In genomic region chr6:7140631-7141366, GRCh38 we compare ENCODE assay signal across 8 cellular contexts. TPM values are rescaled to one million over a fixed set of nuclear protein-coding genes. Genes with fewer than 3 reads are reported as not detected.
A peak's percentile ranks its signal among the peaks of the same experiment; 100 is the strongest.
DNase-seq lines count a peak whose midpoint lies in the region; ATAC-seq and TF ChIP-seq lines count a peak whose summit lies in the region.

No MANE protein-coding gene starts in this region.

- no peaks in the 10 kb centered on the region for H3K36me3 ChIP-seq in colonic mucosa

- H3K9me3 ChIP-seq in colonic mucosa, result no peaks in the 10 kb centered on the region

- peaks cover 23% of the 10 kb centered on the region for H3K4me1 ChIP-seq in colonic mucosa

- peak overlapping the region; percentile 92 to 94 for H3K9ac ChIP-seq in colonic mucosa (ENCODE audit: low read depth in 2 of 2, low read length in 2 of 2)

- no peaks in the 10 kb centered on the region for H3K27me3 ChIP-seq in colonic mucosa

- ATAC-seq in GM18517 (IDR thresholded peaks at IDR 0.05; ENCODE audit: unreplicated experiment) (peak; percentile 43), HG02981 (IDR thresholded peaks at IDR 0.05; ENCODE audit: unreplicated experiment) (peak; percentile 54), left colon (peak; percentile 76)

- H3K4me3 ChIP-seq in colonic mucosa, result peak overlapping the region; percentile 63

- intact Hi-C loops in colonic mucosa (cut with DNase I), result no loop called here
- intact Hi-C loops in left colon (cut with DNase I, micrococcal nuclease), result no loop called here

- H3K27ac ChIP-seq in colonic mucosa, result peak overlapping the region; percentile 92

- DNase-seq in 8988T (peak; percentile 92), NCI-H2196 treated with DMSO at 0.1 percent for 48 hours (lab: John Stamatoyannopoulos, UW; ENCODE audit: unreplicated experiment) (peak; percentile 75), colonic mucosa (peak; percentile 91), left colon (peak; percentile 88 to 92)
- DNase-seq in activated CD4-positive, alpha-beta T cell treated with anti-CD3 and anti-CD28 coated beads for 48 hours, result peak; percentile 86
- DNase-seq in stimulated activated CD4-positive, alpha-beta T cell treated with anti-CD3 and anti-CD28 coated beads, Interleukin-1b, Interleukin-23, amount 100 ng/mL, for 4 hours (ENCODE audit: low read depth in 2 of 2), result peak; percentile 66 to 80

- no peak for TF ChIP-seq CTCF in colonic mucosa (IDR thresholded peaks at IDR 0.05)

RNA-seq across cellular contexts. Expression of gene RREB1, which starts 33.0 kb away (rescaled TPM):
- total RNA-seq in colonic mucosa (10 to 100 TPM; 79.0 to 81.3 TPM), left colon (100 to 1,000 TPM in 1 of 2 donors, 10 to 100 TPM in 1; 76.9 to 101 TPM)

Comparison
In these comparisons a context has a peak if more than half of its experiments do, and no peak if none do; other contexts are left out.
1. Peak in every context shown above with its lines: DNase-seq, ATAC-seq, H3K4me3 ChIP-seq and H3K27ac ChIP-seq.